ENCODE assay signal across 1 cellular context in genomic region chr2:177201919-177202346, GRCh38.
TF ChIP-seq lines count a peak whose summit lies in the region.

No MANE protein-coding gene starts in this region.

TF ChIP-seq in K562, 482 proteins besides CTCF, POLR2A, EP300 and RAD21:
- TF ChIP-seq NUFIP1 (IDR thresholded peaks at IDR 0.05; ENCODE audit: partially characterized antibody) (no peak), PKNOX1 (IDR thresholded peaks at IDR 0.05) (peak; percentile 48), NFXL1 (CRISPR knock-in tag; IDR thresholded peaks at IDR 0.05) (no peak)
